Comparison of ENCODE assay signal across 8 cellular contexts in genomic region chr17:80454557-80455327, GRCh38. TPM values are rescaled to one million over a fixed set of nuclear protein-coding genes. Genes with fewer than 3 reads are reported as not detected.
DNase-seq lines count a peak whose midpoint lies in the region; ATAC-seq, FAIRE-seq and TF ChIP-seq lines count a peak whose summit lies in the region.

No MANE protein-coding gene starts in this region.

- H3K9ac ChIP-seq in kidney (ENCODE audit: low read length in 2 of 2), result peak overlapping the region; percentile 93 to 97

- H3K27ac ChIP-seq in kidney (ENCODE audit: low read depth in 2 of 2, low read length in 2 of 2), result peak overlapping the region; percentile 96 to 97

- peak; percentile 84 for ATAC-seq in GM19043 (IDR thresholded peaks at IDR 0.05; ENCODE audit: low read depth, unreplicated experiment)
- peak; percentile 89 for ATAC-seq in HG03354 (IDR thresholded peaks at IDR 0.05; ENCODE audit: poor library complexity, severe bottlenecking, unreplicated experiment)

- DNase-seq in AG20443 (ENCODE audit: low spot score) (peak; percentile 99), NCI-H446 (lab: John Stamatoyannopoulos, UW) (peak; percentile 94 to 99), cerebellar nuclear complex (lab: John Stamatoyannopoulos, UW) (peak; percentile 57 to 72), kidney (peak; percentile 99)
- peak; percentile 97 for DNase-seq in activated CD4-positive, CD25-positive, alpha-beta regulatory T cell treated with anti-CD3 and anti-CD28 coated beads, Interleukin-2, amount 50 U/mL, for 72 hours
- DNase-seq in stimulated activated CD4-positive, alpha-beta T cell treated with anti-CD3 and anti-CD28 coated beads, Interleukin-15, amount 100 ng/mL, for 1 hour (ENCODE audit: low read depth in 1 of 2, low spot score in 1 of 2), result peak; percentile 93 to 95

- peak overlapping the region; percentile 82 for H3K4me3 ChIP-seq in kidney (ENCODE audit: low read length in 2 of 2)

- no peaks in the 10 kb centered on the region for H3K36me3 ChIP-seq in kidney (ENCODE audit: control insufficient read depth in 1 of 2, insufficient read depth in 2 of 2, low read length in 2 of 2)

- intact Hi-C loops in kidney (cut with DNase I), result no loop called here

- H3K4me1 ChIP-seq in kidney (ENCODE audit: control insufficient read depth in 1 of 2, insufficient read depth in 1 of 2, low read depth in 1 of 2, low read length in 2 of 2), result peaks cover 0 to 11% of the 10 kb centered on the region in 2 donors

- no peak for FAIRE-seq in kidney (lab: Jason Lieb, UNC)

- no peaks in the 10 kb centered on the region for H3K9me3 ChIP-seq in kidney (ENCODE audit: control insufficient read depth in 1 of 2, low read length in 2 of 2)

- no peak for TF ChIP-seq CTCF in kidney (IDR thresholded peaks at IDR 0.05; ENCODE audit: borderline replicate concordance, extremely low read depth, insufficient read depth)

RNA-seq across cellular contexts. Expression of gene NPTX1, which starts 21.7 kb away (rescaled TPM):
- total RNA-seq in kidney, result 0.31 TPM
- 0.39 TPM for polyA plus RNA-seq in kidney (ENCODE audit: insufficient read depth, low read depth, low replicate concordance)

RNA-seq across cellular contexts. Expression of gene ENDOV, which starts 39.8 kb away (rescaled TPM):
- total RNA-seq in kidney, result 28.0 TPM
- polyA plus RNA-seq in kidney (ENCODE audit: insufficient read depth, low read depth, low replicate concordance), result 20.3 TPM

Comparison
In these comparisons a context has a peak if more than half of its experiments do, and no peak if none do; other contexts are left out.
1. Peak in every context shown above with its lines: DNase-seq, ATAC-seq, H3K4me3 ChIP-seq and H3K27ac ChIP-seq.